ENCODE assay signal across 8 cellular contexts in the genomic region with DNA sequence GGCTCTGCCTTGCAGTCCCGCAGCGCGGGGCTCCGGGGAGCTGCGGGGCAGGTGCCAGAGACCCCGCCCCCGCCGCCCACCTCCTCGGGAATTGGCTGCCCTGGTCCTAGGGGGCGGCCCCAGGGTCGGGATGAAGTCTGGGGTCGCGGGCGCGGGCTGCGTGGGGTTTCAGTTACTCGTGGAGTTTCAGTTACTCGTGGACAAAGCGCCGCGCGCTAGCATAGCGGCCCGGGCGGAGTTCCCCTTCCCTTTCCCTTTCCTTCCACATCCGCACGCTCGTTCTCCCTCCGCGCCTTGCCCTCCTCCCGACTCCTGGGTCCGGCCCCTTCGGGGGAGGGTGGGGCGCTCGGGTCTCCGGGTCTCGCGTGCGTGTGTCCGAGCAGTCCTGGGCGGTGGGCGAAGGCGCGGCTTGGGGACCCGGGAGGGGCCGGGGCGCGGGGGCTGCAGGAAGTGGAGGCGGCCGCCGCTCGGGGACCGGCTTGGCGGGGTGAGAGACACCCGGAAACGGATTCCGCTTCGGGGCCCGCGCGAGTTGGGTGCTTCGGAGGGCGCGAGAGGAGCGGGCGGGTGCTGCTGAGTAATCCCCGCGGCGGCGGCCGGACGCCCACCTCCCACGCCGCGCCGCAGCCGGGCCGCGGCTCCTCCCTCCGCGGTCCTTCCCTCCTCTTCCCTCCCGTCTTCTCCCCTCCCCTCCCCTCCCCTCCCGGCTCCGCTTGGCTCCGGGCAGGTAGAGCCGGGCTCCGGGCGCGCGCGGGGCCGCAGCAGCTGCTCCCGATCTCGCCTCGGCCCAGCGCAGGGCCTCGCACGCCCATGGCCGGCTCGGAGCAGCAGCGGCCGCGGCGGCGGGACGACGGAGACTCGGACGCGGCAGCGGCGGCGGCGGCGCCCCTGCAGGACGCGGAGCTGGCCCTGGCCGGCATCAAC. TPM values are rescaled to one million over a fixed set of nuclear protein-coding genes. Genes with fewer than 3 reads are reported as not detected.
A peak's percentile ranks its signal among the peaks of the same experiment; 100 is the strongest.
DNase-seq lines count a peak whose midpoint lies in the region; ATAC-seq and TF ChIP-seq lines count a peak whose summit lies in the region.

TTC39C (plus strand) TSS at position 693 of the 924 bp plus-strand sequence; CDS start at position 811, 118 bp downstream.

- H3K14ac ChIP-seq in IMR-90 (replicated peaks; ENCODE audit: low read depth, low read length): 0 out of 2 replicates have a peak within 1 kb of the TSS, but pooled peaks have one; percentile 54

- H3K4me1 ChIP-seq in CD4-positive, alpha-beta memory T cell (ENCODE audit: insufficient read depth, low read length): peaks cover 77% of the 10 kb centered on the region
- H3K4me1 ChIP-seq in IMR-90 (ENCODE audit: control insufficient read depth, insufficient read depth, low read length) (peaks cover 4% of the 10 kb centered on the region; the same call in 1 of the 2 replicates), SK-N-SH (ENCODE audit: control insufficient read depth in 1 of 2, insufficient read depth in 2 of 2, low read depth in 1 of 2, low read length in 1 of 2) (peaks cover 9 to 14% of the 10 kb centered on the region in 2 experiments; a peak in 3 of 4 replicates), parathyroid adenoma (no peaks in the 10 kb centered on the region), tibial nerve (peaks cover 0 to 33% (median 5%) of the 10 kb centered on the region in 4 donors)

- peaks cover 16 to 28% of the 10 kb centered on the region in 2 donors for H3K36me3 Mint-ChIP-seq in CD4-positive, alpha-beta memory T cell

- CTCF ChIA-PET in CD4-positive, alpha-beta memory T cell (lab: Charles Lee; ENCODE audit: partially characterized antibody): interaction anchor here (1.3 to 1.9 kb wide), 2 partner anchors 14 to 107 kb away, joined by 3 to 4 read pairs; no protein-coding TSS in a partner anchor
- CTCF ChIA-PET in IMR-90 (lab: Yijun Ruan, JAX): no interaction called here
- CTCF ChIA-PET in SK-N-SH (lab: Yijun Ruan, JAX): interaction anchor here (0.6 to 2.8 kb wide), 7 partner anchors 9 to 108 kb away, joined by 3 to 9 read pairs (median 5); no protein-coding TSS in a partner anchor

- H3K4me3 Mint-ChIP-seq in CD4-positive, alpha-beta memory T cell: peak within 1 kb of the TSS; percentile 92 to 100 (median 96)

- H2BK5ac ChIP-seq in IMR-90 (ENCODE audit: low read depth, low read length, poor library complexity, severe bottlenecking): peak within 1 kb of the TSS; percentile 88

- H2BK120ac ChIP-seq in IMR-90 (ENCODE audit: low read depth, low read length): peak within 1 kb of the TSS; percentile 73

- POLR2A ChIA-PET in CD4-positive, alpha-beta memory T cell (lab: Charles Lee; ENCODE audit: partially characterized antibody): interaction anchor here (0.9 to 15.2 kb wide), 21 partner anchors 7 to 186 kb away, joined by 3 to 241 read pairs (median 4); no protein-coding TSS in a partner anchor
- POLR2A ChIA-PET in IMR-90 (lab: Charles Lee; ENCODE audit: unreplicated experiment): no interaction called here
- POLR2A ChIA-PET in SK-N-SH (lab: Yijun Ruan, JAX): interaction anchor here (0.6 to 1.2 kb wide), 3 partner anchors 9 to 105 kb away, joined by 3 to 6 read pairs (median 3); no protein-coding TSS in a partner anchor

- intact Hi-C loops in CD4-positive, alpha-beta memory T cell (cut with micrococcal nuclease): loop anchor here (2.0 to 5.0 kb wide), 2 partner anchors 96 to 187 kb away; no protein-coding TSS in a partner anchor
- intact Hi-C loops in IMR-90 (cut with micrococcal nuclease) (loop anchor here (1.0 to 10.0 kb wide), 4 partner anchors 62 to 390 kb away; no protein-coding TSS in a partner anchor), Right ventricle myocardium inferior (cut with DNase I) (no loop called here)

- H2BK20ac ChIP-seq in IMR-90 (ENCODE audit: low read depth, low read length): 0 out of 2 replicates have a peak within 1 kb of the TSS, but pooled peaks have one; percentile 36

- H4K5ac ChIP-seq in IMR-90 (ENCODE audit: low read depth, low read length): peak within 1 kb of the TSS; percentile 40; the same call in 1 of the 2 replicates

- H2AK5ac ChIP-seq in IMR-90 (ENCODE audit: low read depth, low read length): peak within 1 kb of the TSS; percentile 3; the same call in 1 of the 2 replicates

- H3K27ac Mint-ChIP-seq in CD4-positive, alpha-beta memory T cell: peak within 1 kb of the TSS; percentile 90 to 98 (median 94)

- TF ChIP-seq POLR2A in IMR-90 (IDR thresholded peaks at IDR 0.05; ENCODE audit: low read depth, low read length) (peak; percentile 57; the same call in 1 of the 2 replicates), tibial nerve (IDR thresholded peaks at IDR 0.05) (peak in 1 of 2 donors; percentile 27)

- no peaks in the 10 kb centered on the region for H3K9me2 ChIP-seq in SK-N-SH

- H3K27me3 Mint-ChIP-seq in CD4-positive, alpha-beta memory T cell: no peaks in the 10 kb centered on the region

- WGBS in IMR-90 (ENCODE audit: extremely low coverage in 2 of 2, insufficient read length in 1 of 2), 2 experiments: 0% methylated on average over 59 of the region's 118 CpGs; no CpG with 5 or more reads in 1 of the 2 experiments
- WGBS in SK-N-SH (ENCODE audit: low lambda C conversion rate): under 1% methylated on average over 19 of the region's 118 CpGs
- 1% methylated on average over 55 to 82 of the region's 118 CpGs for WGBS in tibial nerve, 2 donors

- peaks cover 21 to 34% of the 10 kb centered on the region in 2 experiments for H3K79me1 ChIP-seq in IMR-90 (ENCODE audit: low read depth in 1 of 2, low read length in 2 of 2)

- H3K9me3 ChIP-seq in CD4-positive, alpha-beta memory T cell (ENCODE audit: control insufficient read depth in 1 of 2, low read length in 2 of 2): no peaks in the 10 kb centered on the region
- H3K9me3 ChIP-seq in IMR-90 (ENCODE audit: control insufficient read depth, insufficient read depth, low read length) (no peaks in the 10 kb centered on the region), SK-N-SH (no peaks in the 10 kb centered on the region), parathyroid adenoma (ENCODE audit: control insufficient read depth, low read length) (no peaks in the 10 kb centered on the region), tibial nerve (no peaks in the 10 kb centered on the region)

- peak within 1 kb of the TSS; percentile 47 for H3K56ac ChIP-seq in IMR-90 (ENCODE audit: extremely low read depth, insufficient read depth, low read length)

- peak within 1 kb of the TSS; percentile 66 for H3K4ac ChIP-seq in IMR-90 (ENCODE audit: low read depth, low read length)

- H3F3A ChIP-seq in SK-N-SH (replicated peaks; ENCODE audit: insufficient read depth): peaks cover 4% of the 10 kb centered on the region

- H3K4me1 Mint-ChIP-seq in CD4-positive, alpha-beta memory T cell: peaks cover 53 to 87% (median 64%) of the 10 kb centered on the region in 4 donors

- H3K4me3 ChIP-seq in CD4-positive, alpha-beta memory T cell (ENCODE audit: low read length in 2 of 2): peak within 1 kb of the TSS; percentile 73 to 83
- H3K4me3 ChIP-seq in IMR-90 (ENCODE audit: insufficient read depth, low read depth, low read length) (peak within 1 kb of the TSS; percentile 82), SK-N-SH (ENCODE audit: low read depth in 2 of 2, low read length in 1 of 2) (peak within 1 kb of the TSS; percentile 89 to 92), parathyroid adenoma (ENCODE audit: low read depth, low read length) (peak within 1 kb of the TSS; percentile 58), tibial nerve (peak within 1 kb of the TSS; percentile 91 to 94 (median 92))

- H3K18ac ChIP-seq in IMR-90 (ENCODE audit: low read depth, low read length): peak within 1 kb of the TSS; percentile 61; the same call in 1 of the 2 replicates

- TF ChIP-seq CTCF in GM20000 (IDR thresholded peaks at IDR 0.05; ENCODE audit: extremely low read depth, missing control alignments) (no peak), IMR-90 (conservative IDR thresholded peaks at IDR 0.05; ENCODE audit: low read depth, low read length) (no peak), SK-N-SH (IDR thresholded peaks at IDR 0.05) (no peak), parathyroid adenoma (IDR thresholded peaks at IDR 0.05) (no peak), tibial nerve (IDR thresholded peaks at IDR 0.05) (no peak)

- peak within 1 kb of the TSS; percentile 41 to 60; a peak in 3 of 4 replicates for H4K8ac ChIP-seq in IMR-90 (ENCODE audit: low read depth in 2 of 2, low read length in 2 of 2)

- H3K9me1 ChIP-seq in IMR-90 (ENCODE audit: insufficient read depth, low read length): peaks cover 12% of the 10 kb centered on the region

- BruUV-seq in IMR-90 (replicated peaks; lab: Mats Ljungman, UMichigan): no TSS peak

- TF ChIP-seq RAD21 in IMR-90 (IDR thresholded peaks at IDR 0.05; ENCODE audit: low read length): no peak; the same call in 1 of the 2 replicates
- TF ChIP-seq RAD21 in SK-N-SH (IDR thresholded peaks at IDR 0.05; ENCODE audit: low read length): no peak

- peak within 1 kb of the TSS; percentile 80 for H2AK9ac ChIP-seq in IMR-90 (replicated peaks; ENCODE audit: low read depth, low read length, poor library complexity)

- H3K9ac ChIP-seq in IMR-90 (ENCODE audit: low read depth, low read length) (peak within 1 kb of the TSS; percentile 91), SK-N-SH (peak within 1 kb of the TSS; percentile 84), parathyroid adenoma (no peak within 1 kb of the TSS)

- ATAC-seq in IMR-90 (ENCODE audit: low read depth) (peak; percentile 85), Right ventricle myocardium inferior (peak; percentile 85)

- H2AFZ ChIP-seq in IMR-90 (replicated peaks; ENCODE audit: low read length, poor library complexity): peak within 1 kb of the TSS; percentile 92
- peak within 1 kb of the TSS; percentile 82 for H2AFZ ChIP-seq in SK-N-SH (ENCODE audit: low read depth)
- H2AFZ ChIP-seq in parathyroid adenoma: peak within 1 kb of the TSS; percentile 99

- H3K27me3 ChIP-seq in CD4-positive, alpha-beta memory T cell (ENCODE audit: insufficient read depth, low read length): no peaks in the 10 kb centered on the region
- peaks cover 7% of the 10 kb centered on the region for H3K27me3 ChIP-seq in IMR-90 (ENCODE audit: control insufficient read depth, insufficient read depth, low read length)
- no peaks in the 10 kb centered on the region for H3K27me3 ChIP-seq in SK-N-SH (ENCODE audit: insufficient read depth)
- H3K27me3 ChIP-seq in parathyroid adenoma (ENCODE audit: control insufficient read depth, insufficient read depth, low read length): no peaks in the 10 kb centered on the region
- no peaks in the 10 kb centered on the region for H3K27me3 ChIP-seq in tibial nerve

- H3K36me3 ChIP-seq in CD4-positive, alpha-beta memory T cell (ENCODE audit: insufficient read depth, low read length): no peaks in the 10 kb centered on the region
- H3K36me3 ChIP-seq in IMR-90 (ENCODE audit: control insufficient read depth, insufficient read depth, low read length): 0 out of 2 replicates have a peak, but pooled peaks cover 1% of the 10 kb centered on the region
- peaks cover 0 to 2% of the 10 kb centered on the region in 2 experiments for H3K36me3 ChIP-seq in SK-N-SH (replicated peaks in 1 of 2; ENCODE audit: control insufficient read depth in 1 of 2, insufficient read depth in 2 of 2, low read length in 1 of 2)
- H3K36me3 ChIP-seq in parathyroid adenoma (ENCODE audit: control insufficient read depth, insufficient read depth, low read length): no peaks in the 10 kb centered on the region
- H3K36me3 ChIP-seq in tibial nerve: no peaks in the 10 kb centered on the region

- peak within 1 kb of the TSS; percentile 75 for H3K27ac ChIP-seq in CD4-positive, alpha-beta memory T cell (ENCODE audit: low read depth, low read length)
- H3K27ac ChIP-seq in IMR-90 (ENCODE audit: insufficient read depth, low read length) (peak within 1 kb of the TSS; percentile 97), SK-N-SH (ENCODE audit: low read depth in 2 of 2, low read length in 1 of 2) (peak within 1 kb of the TSS; percentile 61 to 86), parathyroid adenoma (peak within 1 kb of the TSS; percentile 54), tibial nerve (peak within 1 kb of the TSS; percentile 80 to 95 (median 92))

- H3K79me2 ChIP-seq in SK-N-SH (ENCODE audit: insufficient read depth) (peaks cover 41% of the 10 kb centered on the region), parathyroid adenoma (no peaks in the 10 kb centered on the region)

- peak within 1 kb of the TSS; percentile 83 for H3K4me2 ChIP-seq in IMR-90 (ENCODE audit: low read depth, low read length)
- H3K4me2 ChIP-seq in SK-N-SH: peak within 1 kb of the TSS; percentile 90
- peak within 1 kb of the TSS; percentile 86 for H3K4me2 ChIP-seq in parathyroid adenoma (ENCODE audit: low read length)

- peaks cover 24% of the 10 kb centered on the region for H4K20me1 ChIP-seq in IMR-90 (ENCODE audit: insufficient read depth, low read length)
- 0 out of 2 replicates have a peak, but pooled peaks cover 9% of the 10 kb centered on the region for H4K20me1 ChIP-seq in SK-N-SH (ENCODE audit: insufficient read depth)

- dilution Hi-C loops in IMR-90 (cut with HindIII; ENCODE audit: low sequenced_read_pairs, unreplicated experiment): no loop called here

- peak within 1 kb of the TSS; percentile 68 for H4K91ac ChIP-seq in IMR-90 (ENCODE audit: insufficient read depth, low read depth, low read length)

- in situ Hi-C loops in IMR-90 (cut with MboI; ENCODE audit: low sequenced_read_pairs): no loop called here

- no peak within 1 kb of the TSS for H2BK15ac ChIP-seq in IMR-90 (ENCODE audit: low read depth, low read length)

- peak within 1 kb of the TSS; percentile 77; the same call in 1 of the 2 replicates for H3K23ac ChIP-seq in IMR-90 (ENCODE audit: low read depth, low read length)

- peak in 1 of 2 experiments; percentile 3; a peak in 1 of 4 replicates for TF ChIP-seq EP300 in SK-N-SH (IDR thresholded peaks at IDR 0.05; ENCODE audit: borderline replicate concordance in 1 of 2, low read depth in 1 of 2, low read length in 1 of 2)
- peak in 1 of 2 donors; percentile 57 for TF ChIP-seq EP300 in tibial nerve (IDR thresholded peaks at IDR 0.05)

- peak; percentile 78 to 88 (median 82) for DNase-seq in CD4-positive, alpha-beta memory T cell
- DNase-seq in GM20000 (ENCODE audit: low spot score) (peak; percentile 89), IMR-90 (peak; percentile 71), SK-N-SH (peak; percentile 91), Right ventricle myocardium inferior (ENCODE audit: missing footprints) (peak; percentile 92), tibial nerve (ENCODE audit: low spot score in 2 of 2) (peak; percentile 34 to 41)
- DNase-seq in activated naive CD4-positive, alpha-beta T cell treated with anti-CD3 and anti-CD28 coated beads, Interleukin-2, amount 50 U/mL, for 16 hours: peak; percentile 83

- no peaks in the 10 kb centered on the region for H3K9me3 Mint-ChIP-seq in CD4-positive, alpha-beta memory T cell

RNA-seq across cellular contexts. Expression of gene TTC39C, which starts in this region (rescaled TPM):
- total RNA-seq in CD4-positive, alpha-beta memory T cell: 100 to 1,000 TPM; 168 to 180 TPM
- 100 to 1,000 TPM; 134 to 165 TPM for polyA plus RNA-seq in CD4-positive, alpha-beta memory T cell
- total RNA-seq in IMR-90 (2012; rRNA removed) (20.8 and 22.8 TPM in 2 replicates), Right ventricle myocardium inferior (4.0 TPM), tibial nerve (10 to 100 TPM; 22.6 to 35.1 (median 29.3) TPM)
- polyA plus RNA-seq in IMR-90 (2012; rRNA removed) (8.0 and 9.1 TPM in 2 replicates), SK-N-SH (2012; rRNA removed) (8.6 and 9.8 TPM in 2 replicates)
- polyA plus RNA-seq in IMR-90 (2012; cell fraction: cytosol; rRNA removed): 3.6 and 4.1 TPM in 2 replicates
- polyA plus RNA-seq in IMR-90 (2012; cell fraction: nucleus; rRNA removed; ENCODE audit: low replicate concordance): 5.4 and 10.4 TPM in 2 replicates
- 10.4 and 13.6 TPM in 2 replicates for polyA plus RNA-seq in SK-N-SH (2012; cell fraction: cytosol; rRNA removed)
- polyA plus RNA-seq in SK-N-SH (2012; cell fraction: nucleus; rRNA removed): 14.1 and 16.2 TPM in 2 replicates

Comparison
In these comparisons a context has a peak if more than half of its experiments do, and no peak if none do; other contexts are left out.
1. Peak in every context shown above with its lines: DNase-seq, ATAC-seq, H3K4me3 ChIP-seq and H3K27ac ChIP-seq.
2. RNA of gene TTC39C (polyA plus RNA-seq): 134 to 165 TPM in CD4-positive, alpha-beta memory T cell; 8.6 to 16.2 TPM in SK-N-SH and 3.6 to 10.4 TPM in IMR-90; every median in the first group is over 4 times any median in the second.
3. DNase-seq: peak in every context shown above with its lines; median percentile 92 in Right ventricle myocardium inferior; 91 in SK-N-SH; 89 in GM20000; 83 in activated naive CD4-positive, alpha-beta T cell treated with anti-CD3 and anti-CD28 coated beads, Interleukin-2, amount 50 U/mL, for 16 hours; 82 in CD4-positive, alpha-beta memory T cell; 71 in IMR-90; 38 in tibial nerve.